Comparison of ENCODE assay signal across 8 cellular contexts in the genomic region with DNA sequence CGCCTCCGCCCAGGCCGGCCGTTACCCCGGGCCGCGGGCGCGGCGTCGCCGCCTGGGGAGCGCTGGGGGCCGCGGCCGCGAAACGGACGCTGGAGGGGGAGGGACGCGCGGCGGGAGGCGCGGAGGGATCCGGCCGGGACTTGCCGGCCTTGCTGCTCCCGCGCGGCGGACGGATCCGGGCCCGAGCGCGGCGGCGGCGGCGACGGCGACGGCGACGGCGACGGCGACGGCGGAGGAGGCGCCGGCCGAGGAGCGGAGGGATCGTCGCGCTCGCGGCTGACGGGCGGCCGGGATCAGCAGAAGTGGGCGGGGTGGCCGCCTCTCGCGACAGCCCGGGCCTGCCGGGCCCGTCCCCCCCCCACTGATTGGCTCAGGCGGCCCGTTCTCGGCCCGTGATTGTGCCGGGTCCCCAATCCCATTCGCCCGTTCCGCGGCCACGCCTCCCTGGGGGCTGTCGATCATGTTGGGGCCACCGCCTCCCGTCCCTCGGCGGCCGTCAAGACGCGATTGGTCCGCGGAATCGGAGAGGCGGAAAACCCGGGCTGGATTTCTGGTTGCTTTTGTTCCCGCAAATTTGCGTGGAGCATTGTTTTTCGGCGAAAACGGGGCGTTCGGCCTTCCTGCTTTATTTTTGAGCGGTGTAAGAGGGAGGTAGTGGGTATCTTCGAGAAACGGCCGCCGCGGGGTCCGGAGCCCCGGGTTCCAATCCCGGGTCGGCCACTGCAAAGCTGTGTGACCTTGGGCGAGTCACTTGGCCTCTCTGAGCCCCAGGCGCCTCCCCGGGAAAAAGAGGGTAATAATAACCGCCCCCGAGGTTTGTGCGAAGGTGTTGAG. TPM values are rescaled to one million over a fixed set of nuclear protein-coding genes. Genes with fewer than 3 reads are reported as not detected.
DNase-seq lines count a peak whose midpoint lies in the region; ATAC-seq and TF ChIP-seq lines count a peak whose summit lies in the region.

Gene ZCCHC14, minus strand, starts transcription at position 304 of the 834 bp plus-strand sequence. CDS start 786 bp downstream, outside the sequence.

- peaks cover 22% of the 10 kb centered on the region for H3K36me3 Mint-ChIP-seq in central memory CD8-positive, alpha-beta T cell (ENCODE audit: insufficient read depth)

- H3K9me3 Mint-ChIP-seq in central memory CD8-positive, alpha-beta T cell, result no peaks in the 10 kb centered on the region

- 1 to 13% (median 3%) methylated on average over 39 to 116 of the region's 116 CpGs for WGBS in spleen, 5 donors

- peak within 1 kb of the TSS; percentile 86 for H3K27ac Mint-ChIP-seq in central memory CD8-positive, alpha-beta T cell (ENCODE audit: low read depth)

- H3K27me3 ChIP-seq in spleen (replicated peaks in 1 of 7), result peaks cover 0 to 55% (median 0%) of the 10 kb centered on the region in 7 donors

- peaks cover 19 to 80% (median 61%) of the 10 kb centered on the region in 6 donors for H3K4me1 ChIP-seq in spleen

- peak; percentile 88 for ATAC-seq in GM18868 (IDR thresholded peaks at IDR 0.05; ENCODE audit: unreplicated experiment)
- ATAC-seq in HG03103 (IDR thresholded peaks at IDR 0.05; ENCODE audit: low read depth, unreplicated experiment), result peak; percentile 74
- ATAC-seq in central memory CD8-positive, alpha-beta T cell (replicated peaks; ENCODE audit: extremely low read depth, poor library complexity, severe bottlenecking), result peak; percentile 98

- H3K27ac ChIP-seq in spleen, result peak within 1 kb of the TSS in 6 of 8 donors; percentile 58 to 88 (median 79)

- H3K27me3 Mint-ChIP-seq in central memory CD8-positive, alpha-beta T cell, result no peaks in the 10 kb centered on the region

- TF ChIP-seq POLR2A in spleen (IDR thresholded peaks at IDR 0.05), result peak in 1 of 3 donors; percentile 71

- peak within 1 kb of the TSS; percentile 89 for H3K4me3 Mint-ChIP-seq in central memory CD8-positive, alpha-beta T cell

- intact Hi-C loops in spleen (cut with DNase I; ENCODE audit: low total_unique reads), result no loop called here

- H3K9me3 ChIP-seq in spleen, result no peaks in the 10 kb centered on the region

- peaks cover 0 to 3% (median 0%) of the 10 kb centered on the region in 6 donors for H3K36me3 ChIP-seq in spleen

- DNase-seq in ACHN (peak; percentile 99), NCI-H2196 treated with DMSO at 0.1 percent for 48 hours (lab: John Stamatoyannopoulos, UW; ENCODE audit: unreplicated experiment) (peak; percentile 60), inferior parietal cortex (ENCODE audit: extremely low spot score) (peak; percentile 97), spleen (peak; percentile 98)
- peak; percentile 96 to 99 (median 98) for DNase-seq in activated CD4-positive, CD25-positive, alpha-beta regulatory T cell (lab: John Stamatoyannopoulos, UW)
- peak; percentile 95 to 99 for DNase-seq in central memory CD8-positive, alpha-beta T cell (ENCODE audit: low spot score in 2 of 2)

- in situ Hi-C loops in ACHN (cut with HindIII; ENCODE audit: low pct_ligation_motif_present, low pct_unique_long_range_greater_than_20kb, low sequenced_read_pairs), result no loop called here

- peak in 5 of 11 experiments; percentile 13 to 45 (median 19) for TF ChIP-seq CTCF in spleen (IDR thresholded peaks at IDR 0.05 in 8 of 11, conservative IDR thresholded peaks at IDR 0.05 in 3 of 11)

- H3K4me1 Mint-ChIP-seq in central memory CD8-positive, alpha-beta T cell, result peaks cover 54% of the 10 kb centered on the region

- H3K4me3 ChIP-seq in spleen, result peak within 1 kb of the TSS; percentile 15 to 79 (median 50)

RNA-seq across cellular contexts. Expression of gene ZCCHC14, which starts in this region (rescaled TPM):
- total RNA-seq in spleen, result 10 to 100 TPM; 11.4 to 18.3 (median 14.2) TPM
- 1 to 10 TPM; 1.6 to 3.7 (median 1.8) TPM for polyA plus RNA-seq in spleen

Comparison
In these comparisons a context has a peak if more than half of its experiments do, and no peak if none do; other contexts are left out.
1. Peak in every context shown above with its lines: DNase-seq, ATAC-seq, H3K4me3 ChIP-seq and H3K27ac ChIP-seq.